ENCODE assay signal across 18 cellular contexts in genomic region chr20:2866236-2866635, GRCh38. TPM values are rescaled to one million over a fixed set of nuclear protein-coding genes. Genes with fewer than 3 reads are reported as not detected.
DNase-seq lines count a peak whose midpoint lies in the region; ATAC-seq, FAIRE-seq and TF ChIP-seq lines count a peak whose summit lies in the region.
"Had no signal": no experiment of that assay in that cellular context is flagged by ENCODE, and none has a peak within 500 bp of the region (broad histone marks: within the 10 kb centered on the region; RNA-seq: fewer than 3 reads in every experiment).

No MANE protein-coding gene starts in this region.

- H4K20me1 ChIP-seq in H1 (replicated peaks in 1 of 2; ENCODE audit: control insufficient read depth in 1 of 2, insufficient read depth in 2 of 2, low read length in 2 of 2), result peaks cover 0 to 3% of the 10 kb centered on the region in 2 experiments

- no peak overlapping the region for H3K14ac ChIP-seq in H1 (ENCODE audit: insufficient read length)

- H3K27ac ChIP-seq in H1 (ENCODE audit: low read depth, low read length), result no peak overlapping the region
- H3K27ac ChIP-seq in left lung, result no peak overlapping the region

- H2BK12ac ChIP-seq in H1 (ENCODE audit: low read depth, low read length), result no peak overlapping the region

- POLR2A ChIA-PET in activated CD8-positive, alpha-beta T cell treated with anti-CD3 and anti-CD28 coated beads, Interleukin-2, amount 10 ng/mL, durations not matched to agents 7 days and 5 days (lab: Charles Lee), result interaction anchor here (0.7 kb wide), 1 partner anchor 10 kb away, joined by 4 read pairs; no protein-coding TSS in a partner anchor
- POLR2A ChIA-PET in H1 (lab: Charles Lee; ENCODE audit: partially characterized antibody), result interaction anchor here (1.5 kb wide), 1 partner anchor 14 kb away, joined by 3 read pairs; no protein-coding TSS in a partner anchor

- H3K9ac ChIP-seq in H1 (replicated peaks in 1 of 4; ENCODE audit: extremely low read depth in 1 of 4, low read depth in 3 of 4, low read length in 3 of 4), result 0 out of 7 replicates have a peak overlapping the region, but pooled peaks of 1 of the 4 experiments have one; percentile 17

- no peak overlapping the region for H3K4ac ChIP-seq in H1 (replicated peaks; ENCODE audit: insufficient read length, low read depth, low read length)

- H3K27ac Mint-ChIP-seq in activated CD4-positive, alpha-beta T cell treated with anti-CD3 and anti-CD28 coated beads, Interleukin-2, amount 10 ng/mL, durations not matched to agents 24 days and 14 days, result peak overlapping the region; percentile 6
- H3K27ac Mint-ChIP-seq in activated CD8-positive, alpha-beta T cell treated with anti-CD3 and anti-CD28 coated beads, Interleukin-2, amount 10 ng/mL, durations not matched to agents 7 days and 5 days, result peak overlapping the region; percentile 73
- no peak overlapping the region for H3K27ac Mint-ChIP-seq in chondrocyte (ENCODE audit: unreplicated experiment)

- H3K9me3 Mint-ChIP-seq in activated CD4-positive, alpha-beta T cell treated with anti-CD3 and anti-CD28 coated beads, Interleukin-2, amount 10 ng/mL, durations not matched to agents 24 days and 14 days, result no peaks in the 10 kb centered on the region
- H3K9me3 Mint-ChIP-seq in activated CD8-positive, alpha-beta T cell treated with anti-CD3 and anti-CD28 coated beads, Interleukin-2, amount 10 ng/mL, durations not matched to agents 7 days and 5 days (ENCODE audit: insufficient read depth), result no peaks in the 10 kb centered on the region
- H3K9me3 Mint-ChIP-seq in chondrocyte (ENCODE audit: low read depth), result no peaks in the 10 kb centered on the region
- H3K9me3 Mint-ChIP-seq: IgD-negative memory B cell had no signal

- no peak for TF ChIP-seq EP300 in H1 (IDR thresholded peaks at IDR 0.05; ENCODE audit: borderline replicate concordance in 1 of 2, low read depth in 2 of 2, low read length in 2 of 2)

- no peaks in the 10 kb centered on the region for H3K27me3 Mint-ChIP-seq in activated CD4-positive, alpha-beta T cell treated with anti-CD3 and anti-CD28 coated beads, Interleukin-2, amount 10 ng/mL, durations not matched to agents 24 days and 14 days
- no peaks in the 10 kb centered on the region for H3K27me3 Mint-ChIP-seq in activated CD8-positive, alpha-beta T cell treated with anti-CD3 and anti-CD28 coated beads, Interleukin-2, amount 10 ng/mL, durations not matched to agents 7 days and 5 days (ENCODE audit: low read depth)
- H3K27me3 Mint-ChIP-seq in chondrocyte (ENCODE audit: low read depth), result no peaks in the 10 kb centered on the region

- no peak overlapping the region for H4K91ac ChIP-seq in H1 (replicated peaks; ENCODE audit: insufficient read length, low read length)

- H4K8ac ChIP-seq in H1 (ENCODE audit: extremely low read depth, insufficient read depth, low read length), result no peak overlapping the region

- H2BK15ac ChIP-seq in H1 (ENCODE audit: low read length), result no peak overlapping the region

- H3K56ac ChIP-seq in H1 (replicated peaks; ENCODE audit: insufficient read length, low read depth, low read length), result no peak overlapping the region

- H3K36me3 ChIP-seq in H1 (ENCODE audit: control insufficient read depth in 2 of 4, insufficient read depth in 4 of 4, low read length in 3 of 4), result no peaks in the 10 kb centered on the region; a peak in 1 of 8 replicates
- H3K36me3 ChIP-seq in left lung, result peaks cover 0 to 60% of the 10 kb centered on the region in 2 donors

- no peak for FAIRE-seq in H1 (lab: Jason Lieb, UNC)

- peaks cover 0 to 6% (median 4%) of the 10 kb centered on the region in 4 experiments; a peak in 4 of 7 replicates for H3K27me3 ChIP-seq in H1 (replicated peaks in 1 of 4; ENCODE audit: control insufficient read depth in 3 of 4, extremely low read depth in 1 of 4, insufficient read depth in 3 of 4, low read length in 3 of 4)
- no peaks in the 10 kb centered on the region for H3K27me3 ChIP-seq in left lung

- H3K79me2 ChIP-seq in H1 (ENCODE audit: control insufficient read depth in 1 of 2, insufficient read depth in 2 of 2, low read length in 2 of 2), result no peaks in the 10 kb centered on the region

- H3K4me2 ChIP-seq in H1 (ENCODE audit: insufficient read depth in 1 of 2, low read depth in 2 of 2, low read length in 2 of 2), result no peak overlapping the region

- no peak overlapping the region for H4K5ac ChIP-seq in H1 (ENCODE audit: insufficient read length, low read depth, low read length)

- H2AK5ac ChIP-seq in H1 (ENCODE audit: low read depth, low read length), result no peak overlapping the region

- H3K9me3 ChIP-seq in H1 (ENCODE audit: insufficient read depth in 2 of 2, low read depth in 1 of 2, low read length in 1 of 2), result no peaks in the 10 kb centered on the region
- no peaks in the 10 kb centered on the region for H3K9me3 ChIP-seq in left lung

- H3K4me1 ChIP-seq in H1 (replicated peaks in 1 of 4; ENCODE audit: control insufficient read depth in 3 of 4, insufficient read depth in 4 of 4, low read length in 3 of 4) (no peaks in the 10 kb centered on the region; a peak in 1 of 7 replicates), left lung (peaks cover under 1 to 14% of the 10 kb centered on the region in 2 donors)

- no peaks in the 10 kb centered on the region for H3K79me1 ChIP-seq in H1 (ENCODE audit: low read depth, low read length)

- no peak for TF ChIP-seq POLR2A in H1 (IDR thresholded peaks at IDR 0.05; ENCODE audit: control extremely low read depth in 1 of 2, low read depth in 2 of 2, low read length in 2 of 2)

- H3K4me3 Mint-ChIP-seq in activated CD4-positive, alpha-beta T cell treated with anti-CD3 and anti-CD28 coated beads, Interleukin-2, amount 10 ng/mL, durations not matched to agents 24 days and 14 days, result no peak overlapping the region
- no peak overlapping the region for H3K4me3 Mint-ChIP-seq in activated CD8-positive, alpha-beta T cell treated with anti-CD3 and anti-CD28 coated beads, Interleukin-2, amount 10 ng/mL, durations not matched to agents 7 days and 5 days
- no peak overlapping the region for H3K4me3 Mint-ChIP-seq in chondrocyte (ENCODE audit: unreplicated experiment)
- H3K4me3 Mint-ChIP-seq: IgD-negative memory B cell had no signal

- no peak for DNase-seq in activated CD4-positive, alpha-beta T cell treated with anti-CD3 and anti-CD28 coated beads, Interleukin-2, amount 10 ng/mL, durations not matched to agents 24 days and 14 days
- DNase-seq in activated CD4-positive, alpha-beta T cell treated with anti-CD3 and anti-CD28 coated beads, Interleukin-2, amount 50 U/mL, for 1 hour, result no peak
- no peak for DNase-seq in activated CD8-positive, alpha-beta T cell treated with anti-CD3 and anti-CD28 coated beads, Interleukin-2, amount 10 ng/mL, durations not matched to agents 7 days and 5 days
- DNase-seq in H1 (ENCODE audit: low read depth in 1 of 2, low spot score in 2 of 2) (no peak), left lung (no peak), chondrocyte (ENCODE audit: low spot score) (no peak), Right ventricle myocardium inferior (ENCODE audit: missing footprints) (no peak)
- peak; percentile 53 for DNase-seq in stimulated activated naive CD8-positive, alpha-beta T cell treated with anti-CD3 and anti-CD28 coated beads, Interleukin-15, Interleukin-2, amounts not matched to agents 100 U/mL and 50 U/mL, for 24 hours
- DNase-seq: 8988T, DMS79 treated with DMSO at 0.1 percent for 48 hours, NCI-H1417 treated with DMSO at 0.1 percent for 48 hours, NCI-H2029, NCI-H524, RPMI8226 had no signal

- peaks cover 26% of the 10 kb centered on the region for H3K4me1 Mint-ChIP-seq in activated CD4-positive, alpha-beta T cell treated with anti-CD3 and anti-CD28 coated beads, Interleukin-2, amount 10 ng/mL, durations not matched to agents 24 days and 14 days
- peaks cover 49% of the 10 kb centered on the region for H3K4me1 Mint-ChIP-seq in activated CD8-positive, alpha-beta T cell treated with anti-CD3 and anti-CD28 coated beads, Interleukin-2, amount 10 ng/mL, durations not matched to agents 7 days and 5 days (ENCODE audit: low read depth)
- peaks cover 19% of the 10 kb centered on the region for H3K4me1 Mint-ChIP-seq in chondrocyte (ENCODE audit: low read depth)

- H3K23me2 ChIP-seq in H1 (ENCODE audit: low read depth, low read length), result no peaks in the 10 kb centered on the region

- no peak for TF ChIP-seq RAD21 in H1 (IDR thresholded peaks at IDR 0.05 in 1 of 2, conservative IDR thresholded peaks at IDR 0.05 in 1 of 2; ENCODE audit: low read depth in 2 of 2, low read length in 2 of 2)

- CTCF ChIA-PET in activated CD8-positive, alpha-beta T cell treated with anti-CD3 and anti-CD28 coated beads, Interleukin-2, amount 10 ng/mL, durations not matched to agents 7 days and 5 days (lab: Charles Lee), result interaction anchor here (0.9 to 3.4 kb wide), 10 partner anchors 8 to 449 kb away, joined by 3 to 16 read pairs (median 4); no protein-coding TSS in a partner anchor
- CTCF ChIA-PET in H1 (lab: Charles Lee; ENCODE audit: partially characterized antibody), result interaction anchor here (0.7 to 4.6 kb wide), 18 partner anchors 12 to 239 kb away, joined by 3 to 23 read pairs (median 4); no protein-coding TSS in a partner anchor

- intact Hi-C loops in activated CD4-positive, alpha-beta T cell treated with anti-CD3 and anti-CD28 coated beads, Interleukin-2, amount 10 ng/mL, durations not matched to agents 24 days and 14 days (cut with micrococcal nuclease), result no loop called here
- intact Hi-C loops in left lung (cut with DNase I), result no loop called here
- intact Hi-C loops in Right ventricle myocardium inferior (cut with DNase I), result no loop called here

- H3K36me3 Mint-ChIP-seq in activated CD4-positive, alpha-beta T cell treated with anti-CD3 and anti-CD28 coated beads, Interleukin-2, amount 10 ng/mL, durations not matched to agents 24 days and 14 days (ENCODE audit: low read depth), result peaks cover 23% of the 10 kb centered on the region
- H3K36me3 Mint-ChIP-seq in activated CD8-positive, alpha-beta T cell treated with anti-CD3 and anti-CD28 coated beads, Interleukin-2, amount 10 ng/mL, durations not matched to agents 7 days and 5 days (ENCODE audit: low read depth), result peaks cover 26% of the 10 kb centered on the region
- peaks cover 20% of the 10 kb centered on the region for H3K36me3 Mint-ChIP-seq in chondrocyte (ENCODE audit: low read depth)

- no peak overlapping the region for H3K4me3 ChIP-seq in H1 (ENCODE audit: extremely low read depth in 1 of 4, insufficient read depth in 2 of 4, low read depth in 3 of 4, low read length in 4 of 4)
- no peak overlapping the region for H3K4me3 ChIP-seq in left lung

- H2AFZ ChIP-seq in H1 (ENCODE audit: low read length), result no peak overlapping the region

- H2BK120ac ChIP-seq in H1 (replicated peaks; ENCODE audit: low read depth, low read length), result no peak overlapping the region

- H3K18ac ChIP-seq in H1 (ENCODE audit: extremely low read depth, low read length), result no peak overlapping the region

- no peak for TF ChIP-seq CTCF in H1 (IDR thresholded peaks at IDR 0.05; ENCODE audit: control extremely low read depth in 1 of 3, insufficient read depth in 1 of 3, low read depth in 1 of 3, low read length in 3 of 3)
- TF ChIP-seq CTCF in left lung (IDR thresholded peaks at IDR 0.05), result no peak
- no peak for TF ChIP-seq CTCF in chondrocyte (IDR thresholded peaks at IDR 0.05)

- H2BK20ac ChIP-seq in H1 (ENCODE audit: low read length), result 0 out of 2 replicates have a peak overlapping the region, but pooled peaks have one; percentile 18

- 89% methylated on average over 11 of the region's 11 CpGs; no CpG with 5 or more reads in 1 of the 2 experiments for WGBS in H1 (ENCODE audit: extremely low coverage in 1 of 2, insufficient coverage in 1 of 2, insufficient read length in 1 of 2, insufficient replicate concordance in 2 of 2, low coverage in 1 of 2, low lambda C conversion rate in 2 of 2, missing lambda C conversion rate in 1 of 2), 2 experiments

- no peak overlapping the region for H2BK5ac ChIP-seq in H1 (ENCODE audit: low read depth, low read length)

- H3K23ac ChIP-seq in H1 (ENCODE audit: insufficient read length), result no peak overlapping the region

- peak; percentile 24 for ATAC-seq in activated CD8-positive, alpha-beta T cell treated with anti-CD3 and anti-CD28 coated beads, Interleukin-2, amount 10 ng/mL, durations not matched to agents 7 days and 5 days
- peak; percentile 34 for ATAC-seq in stimulated activated naive CD8-positive, alpha-beta T cell treated with anti-CD3 and anti-CD28 coated beads, Interleukin-15, Interleukin-2, amounts not matched to agents 100 U/mL and 50 U/mL, for 24 hours
- ATAC-seq in left lung (no peak), Right ventricle myocardium inferior (no peak)

RNA-seq across cellular contexts. Expression of gene PTPRA, which starts 7.0 kb away (rescaled TPM):
- total RNA-seq in activated CD4-positive, alpha-beta T cell treated with anti-CD3 and anti-CD28 coated beads, Interleukin-2, amount 10 ng/mL, durations not matched to agents 24 days and 14 days, result 66.5 and 71.5 TPM in 2 replicates
- 10 to 100 TPM; 58.5 to 60.9 TPM for total RNA-seq in activated CD8-positive, alpha-beta T cell treated with anti-CD3 and anti-CD28 coated beads, Interleukin-2, amount 10 ng/mL, durations not matched to agents 7 days and 5 days
- total RNA-seq in H1 (2021; fragmentation: NEBNext Ultra II Directional; extraction: Animal tissue kit (Norgen Biotek cat#: 25700)), result 46.8 and 51.3 TPM in 2 replicates
- 31.2 and 47.7 TPM in 2 replicates for polyA plus RNA-seq in H1 (2011; rRNA removed)
- 50.5 TPM for polyA plus RNA-seq in H1 (2011; cell fraction: cytosol; rRNA removed)
- polyA plus RNA-seq in H1 (2011; cell fraction: nucleus; rRNA removed), result 49.3 TPM
- polyA plus RNA-seq in H1 (2012, experiment 1 of 2), result 39.8 to 49.7 TPM (median 43.5 TPM) in 4 replicates
- 17.8 TPM for polyA plus RNA-seq in H1 (2012, experiment 2 of 2)
- 84.1 TPM for polyA plus RNA-seq in H1 (2013, experiment 1 of 2)
- 101 TPM for polyA plus RNA-seq in H1 (2013, experiment 2 of 2)
- polyA minus RNA-seq in H1 (2011; rRNA and poly(A)+ RNA removed), result 56.8 and 93.4 TPM in 2 replicates
- 28.1 TPM for polyA minus RNA-seq in H1 (2011; cell fraction: cytosol; rRNA and poly(A)+ RNA removed)
- 44.6 TPM for polyA minus RNA-seq in H1 (2011; cell fraction: nucleus; rRNA and poly(A)+ RNA removed)
- total RNA-seq in left lung, result 10 to 100 TPM; 51.0 to 54.0 TPM
- total RNA-seq in chondrocyte, result 54.3 to 68.4 TPM (median 54.3 TPM) in 3 replicates
- total RNA-seq in Right ventricle myocardium inferior, result 26.5 TPM

RNA-seq across cellular contexts. Expression of gene VPS16, which starts 25.7 kb away (rescaled TPM):
- 44.3 and 44.9 TPM in 2 replicates for total RNA-seq in activated CD4-positive, alpha-beta T cell treated with anti-CD3 and anti-CD28 coated beads, Interleukin-2, amount 10 ng/mL, durations not matched to agents 24 days and 14 days
- total RNA-seq in activated CD8-positive, alpha-beta T cell treated with anti-CD3 and anti-CD28 coated beads, Interleukin-2, amount 10 ng/mL, durations not matched to agents 7 days and 5 days, result 10 to 100 TPM; 47.0 to 55.2 TPM
- 22.6 and 25.9 TPM in 2 replicates for total RNA-seq in H1 (2021; fragmentation: NEBNext Ultra II Directional; extraction: Animal tissue kit (Norgen Biotek cat#: 25700))
- 23.8 and 26.8 TPM in 2 replicates for polyA plus RNA-seq in H1 (2011; rRNA removed)
- 27.6 TPM for polyA plus RNA-seq in H1 (2011; cell fraction: cytosol; rRNA removed)
- polyA plus RNA-seq in H1 (2011; cell fraction: nucleus; rRNA removed), result 100 TPM
- polyA plus RNA-seq in H1 (2012, experiment 1 of 2), result 23.2 to 34.5 TPM (median 32.4 TPM) in 4 replicates
- 16.8 TPM for polyA plus RNA-seq in H1 (2012, experiment 2 of 2)
- 13.7 TPM for polyA plus RNA-seq in H1 (2013, experiment 1 of 2)
- polyA plus RNA-seq in H1 (2013, experiment 2 of 2), result 12.5 TPM
- polyA minus RNA-seq in H1 (2011; rRNA and poly(A)+ RNA removed), result 25.5 and 26.0 TPM in 2 replicates
- polyA minus RNA-seq in H1 (2011; cell fraction: cytosol; rRNA and poly(A)+ RNA removed), result 16.0 TPM
- polyA minus RNA-seq in H1 (2011; cell fraction: nucleus; rRNA and poly(A)+ RNA removed), result 23.4 TPM
- total RNA-seq in left lung (10 to 100 TPM; 38.6 to 42.7 TPM), chondrocyte (29.9 to 40.7 TPM (median 32.7 TPM) in 3 replicates), Right ventricle myocardium inferior (18.0 TPM)

RNA-seq across cellular contexts. Expression of gene PCED1A, which starts 25.8 kb away (rescaled TPM):
- 23.4 and 26.1 TPM in 2 replicates for total RNA-seq in activated CD4-positive, alpha-beta T cell treated with anti-CD3 and anti-CD28 coated beads, Interleukin-2, amount 10 ng/mL, durations not matched to agents 24 days and 14 days
- total RNA-seq in activated CD8-positive, alpha-beta T cell treated with anti-CD3 and anti-CD28 coated beads, Interleukin-2, amount 10 ng/mL, durations not matched to agents 7 days and 5 days, result 10 to 100 TPM; 17.3 to 17.9 TPM
- total RNA-seq in H1 (2021; fragmentation: NEBNext Ultra II Directional; extraction: Animal tissue kit (Norgen Biotek cat#: 25700)), result 13.4 and 14.6 TPM in 2 replicates
- 18.9 and 30.8 TPM in 2 replicates for polyA plus RNA-seq in H1 (2011; rRNA removed)
- polyA plus RNA-seq in H1 (2011; cell fraction: cytosol; rRNA removed), result 21.9 TPM
- polyA plus RNA-seq in H1 (2011; cell fraction: nucleus; rRNA removed), result 97.9 TPM
- 11.9 to 22.8 TPM (median 19.8 TPM) in 4 replicates for polyA plus RNA-seq in H1 (2012, experiment 1 of 2)
- 11.9 TPM for polyA plus RNA-seq in H1 (2012, experiment 2 of 2)
- polyA plus RNA-seq in H1 (2013, experiment 1 of 2), result 21.5 TPM
- polyA plus RNA-seq in H1 (2013, experiment 2 of 2), result 21.1 TPM
- polyA minus RNA-seq in H1 (2011; rRNA and poly(A)+ RNA removed), result 2.6 and 3.8 TPM in 2 replicates
- 7.5 TPM for polyA minus RNA-seq in H1 (2011; cell fraction: cytosol; rRNA and poly(A)+ RNA removed)
- 9.9 TPM for polyA minus RNA-seq in H1 (2011; cell fraction: nucleus; rRNA and poly(A)+ RNA removed)
- 10 to 100 TPM; 34.3 to 39.2 TPM for total RNA-seq in left lung
- total RNA-seq in chondrocyte, result 34.0 to 45.8 TPM (median 37.3 TPM) in 3 replicates
- 10.7 TPM for total RNA-seq in Right ventricle myocardium inferior

RNA-seq across cellular contexts. Expression of gene TMEM239, which starts 50.1 kb away (rescaled TPM):
- not detected in 2 replicates for total RNA-seq in activated CD4-positive, alpha-beta T cell treated with anti-CD3 and anti-CD28 coated beads, Interleukin-2, amount 10 ng/mL, durations not matched to agents 24 days and 14 days
- total RNA-seq in activated CD8-positive, alpha-beta T cell treated with anti-CD3 and anti-CD28 coated beads, Interleukin-2, amount 10 ng/mL, durations not matched to agents 7 days and 5 days, result not detected
- total RNA-seq in H1 (2021; fragmentation: NEBNext Ultra II Directional; extraction: Animal tissue kit (Norgen Biotek cat#: 25700)), result not detected in 2 replicates
- polyA plus RNA-seq in H1 (2011; rRNA removed), result not detected in 2 replicates
- not detected for polyA plus RNA-seq in H1 (2011; cell fraction: cytosol; rRNA removed)
- not detected for polyA plus RNA-seq in H1 (2011; cell fraction: nucleus; rRNA removed)
- not detected in 4 replicates for polyA plus RNA-seq in H1 (2012, experiment 1 of 2)
- not detected for polyA plus RNA-seq in H1 (2012, experiment 2 of 2)
- polyA plus RNA-seq in H1 (2013, experiment 1 of 2), result not detected
- polyA plus RNA-seq in H1 (2013, experiment 2 of 2), result not detected
- not detected in 2 replicates for polyA minus RNA-seq in H1 (2011; rRNA and poly(A)+ RNA removed)
- not detected for polyA minus RNA-seq in H1 (2011; cell fraction: cytosol; rRNA and poly(A)+ RNA removed)
- polyA minus RNA-seq in H1 (2011; cell fraction: nucleus; rRNA and poly(A)+ RNA removed), result not detected
- not detected for total RNA-seq in left lung
- not detected in 3 replicates for total RNA-seq in chondrocyte
- total RNA-seq in Right ventricle myocardium inferior, result not detected
- total RNA-seq: HT-29, LHCN-M2, OCI-LY7 had no signal
- polyA plus RNA-seq: IgD-negative memory B cell had no signal

RNA-seq across cellular contexts. Expression of gene C20orf141, which starts 51.4 kb away (rescaled TPM):
- total RNA-seq in activated CD4-positive, alpha-beta T cell treated with anti-CD3 and anti-CD28 coated beads, Interleukin-2, amount 10 ng/mL, durations not matched to agents 24 days and 14 days, result not detected in 2 replicates
- not detected for total RNA-seq in activated CD8-positive, alpha-beta T cell treated with anti-CD3 and anti-CD28 coated beads, Interleukin-2, amount 10 ng/mL, durations not matched to agents 7 days and 5 days
- not detected in 2 replicates for total RNA-seq in H1 (2021; fragmentation: NEBNext Ultra II Directional; extraction: Animal tissue kit (Norgen Biotek cat#: 25700))
- polyA plus RNA-seq in H1 (2011; rRNA removed), result not detected in 2 replicates
- polyA plus RNA-seq in H1 (2011; cell fraction: cytosol; rRNA removed), result not detected
- polyA plus RNA-seq in H1 (2011; cell fraction: nucleus; rRNA removed), result not detected
- not detected in 4 replicates for polyA plus RNA-seq in H1 (2012, experiment 1 of 2)
- not detected for polyA plus RNA-seq in H1 (2012, experiment 2 of 2)
- polyA plus RNA-seq in H1 (2013, experiment 1 of 2), result not detected
- polyA plus RNA-seq in H1 (2013, experiment 2 of 2), result not detected
- not detected in 2 replicates for polyA minus RNA-seq in H1 (2011; rRNA and poly(A)+ RNA removed)
- polyA minus RNA-seq in H1 (2011; cell fraction: cytosol; rRNA and poly(A)+ RNA removed), result not detected
- polyA minus RNA-seq in H1 (2011; cell fraction: nucleus; rRNA and poly(A)+ RNA removed), result not detected
- not detected for total RNA-seq in left lung
- not detected in 3 replicates for total RNA-seq in chondrocyte
- not detected for total RNA-seq in Right ventricle myocardium inferior
- total RNA-seq: HT-29, LHCN-M2, OCI-LY7 had no signal
- polyA plus RNA-seq: IgD-negative memory B cell had no signal

Comparison
In these comparisons a context has a peak if more than half of its experiments do, and no peak if none do; other contexts are left out.
1. ATAC-seq: peak in activated CD8-positive, alpha-beta T cell treated with anti-CD3 and anti-CD28 coated beads, Interleukin-2, amount 10 ng/mL, durations not matched to agents 7 days and 5 days (single experiment) and stimulated activated naive CD8-positive, alpha-beta T cell treated with anti-CD3 and anti-CD28 coated beads, Interleukin-15, Interleukin-2, amounts not matched to agents 100 U/mL and 50 U/mL, for 24 hours (single experiment); none in left lung (single experiment) and Right ventricle myocardium inferior (single experiment).